Comparison of ENCODE assay signal across 24 cellular contexts in the genomic region with DNA sequence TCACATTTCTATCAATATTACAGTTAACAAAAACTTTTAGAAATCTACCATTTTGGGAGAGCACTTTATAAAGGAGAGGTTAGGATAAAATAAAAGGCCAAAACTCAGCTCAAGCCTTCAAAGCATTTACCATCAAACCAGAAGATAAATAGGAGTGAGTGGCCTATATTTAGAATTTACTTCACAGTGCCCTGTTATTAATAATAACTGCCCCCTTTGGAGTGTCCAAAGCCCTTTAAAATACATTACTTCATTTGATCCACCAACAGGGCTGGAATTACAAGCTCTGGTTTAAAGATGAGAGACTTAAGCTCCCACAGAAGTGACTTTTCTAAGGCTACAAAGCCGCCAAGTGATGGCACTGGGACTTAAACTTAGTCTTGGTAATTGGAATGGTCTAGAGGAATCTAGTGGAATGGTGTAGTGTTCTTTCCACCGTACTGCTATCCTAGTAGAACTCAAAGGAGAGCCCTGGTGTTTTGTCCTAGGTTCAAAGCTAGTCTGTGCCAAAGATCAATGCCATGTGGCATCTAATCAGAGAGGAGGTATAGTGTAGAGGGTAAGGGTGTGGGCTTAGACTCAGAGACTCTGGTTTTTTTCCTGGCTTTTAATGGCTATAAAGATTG.
"Had no signal": no experiment of that assay in that cellular context is flagged by ENCODE, and none has a peak within 500 bp of the region (broad histone marks: within the 10 kb centered on the region; RNA-seq: fewer than 3 reads in every experiment).

No MANE protein-coding gene starts in this region.

- ATAC-seq: activated CD8-positive, alpha-beta T cell treated with anti-CD3 and anti-CD28 coated beads, Interleukin-2, amount 10 ng/mL, durations not matched to agents 7 days and 5 days had no signal

- H3K36me3 ChIP-seq: ascending aorta, cardiac muscle cell, MG63, Peyer's patch had no signal

- H3K27ac ChIP-seq: ascending aorta, cardiac muscle cell, Peyer's patch, RWPE1 had no signal

- H3K4me3 ChIP-seq: ascending aorta, cardiac muscle cell, MG63, Peyer's patch had no signal

- H3K4me1 ChIP-seq: ascending aorta, Peyer's patch had no signal

- H3K27me3 ChIP-seq: ascending aorta, cardiac muscle cell, MG63, Peyer's patch had no signal

- DNase-seq: activated CD4-positive, alpha-beta T cell treated with anti-CD3 and anti-CD28 coated beads for 48 hours; activated CD4-positive, alpha-beta T cell treated with anti-CD3 and anti-CD28 coated beads, Interleukin-2, amount 50 U/mL, for 4 hours; activated CD4-positive, CD25-positive, alpha-beta regulatory T cell treated with anti-CD3 and anti-CD28 coated beads, Interleukin-2, amount 50 U/mL, for 72 hours; activated CD8-positive, alpha-beta memory T cell treated with anti-CD3 and anti-CD28 coated beads, Interleukin-2, amount 50 U/mL, for 48 hours; activated CD8-positive, alpha-beta T cell treated with anti-CD3 and anti-CD28 coated beads, Interleukin-2, amount 10 ng/mL, durations not matched to agents 7 days and 5 days; activated T-cell treated with anti-CD3 and anti-CD28 coated beads, Interleukin-2, amount 50 U/mL, for 1 hour; amniotic stem cell; KG1; MG63; MV-4-11; NCI-H1092 treated with DMSO at 0.1 percent for 48 hours; NCI-H1417 treated with DMSO at 0.1 percent for 48 hours; NCI-H1694; NCI-H2029; NCI-H2107; NCI-H2171 treated with DMSO at 0.1 percent for 48 hours; NCI-H510A treated with DMSO at 0.1 percent for 48 hours; NCI-H69; NK-92 treated with Interleukin-12 subunit alpha and Interleukin-12 subunit beta, amount 100 ng/mL, for 24 hours; Peyer's patch; SHP77 treated with DMSO at 0.1 percent for 48 hours had no signal

- H3K9me3 ChIP-seq: ascending aorta, MG63, Peyer's patch had no signal
